In the genomic region with DNA sequence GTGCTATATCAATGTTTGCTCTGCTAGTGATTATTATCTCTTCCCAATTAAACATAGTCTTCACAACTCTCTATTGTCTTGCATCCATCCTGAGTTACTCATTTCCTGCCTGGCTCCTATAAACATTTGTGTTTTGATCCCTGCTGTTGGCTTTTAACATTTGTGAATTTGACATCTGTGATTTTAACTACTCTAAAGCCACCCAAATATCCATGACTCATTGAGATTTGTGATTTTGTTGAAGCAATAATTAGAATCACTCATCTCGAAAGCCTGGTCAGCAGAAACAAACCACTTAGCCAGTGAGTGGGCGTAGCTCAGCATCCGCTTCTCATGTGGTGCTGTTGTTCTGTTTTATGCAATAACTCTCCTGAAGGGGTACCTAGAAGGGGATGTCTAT, we compare ENCODE assay signal across 14 cellular contexts.
A peak's percentile ranks its signal among the peaks of the same experiment; 100 is the strongest.
DNase-seq lines count a peak whose midpoint lies in the region; ATAC-seq and TF ChIP-seq lines count a peak whose summit lies in the region.
"Had no signal": no experiment of that assay in that cellular context is flagged by ENCODE, and none has a peak within 500 bp of the region (broad histone marks: within the 10 kb centered on the region; RNA-seq: fewer than 3 reads in every experiment).

No MANE protein-coding gene starts in this region.

- ATAC-seq in HG02885 (IDR thresholded peaks at IDR 0.05; ENCODE audit: poor library complexity, unreplicated experiment) = peak; percentile 82
- peak; percentile 12; the same call in 1 of the 3 replicates for ATAC-seq in RWPE2 (ENCODE audit: low read depth)
- no peak for ATAC-seq in naive thymus-derived CD4-positive, alpha-beta T cell
- ATAC-seq: HCT116, right cardiac atrium had no signal

- CTCF ChIA-PET in naive thymus-derived CD4-positive, alpha-beta T cell (lab: Charles Lee) = no interaction called here

- DNase-seq in COR-L47 (lab: John Stamatoyannopoulos, UW) (peak; percentile 86), RWPE2 (ENCODE audit: low spot score) (no peak), iPS-NIHi7 (ENCODE audit: extremely low spot score) (peak; percentile 16), cardiac septum (ENCODE audit: low spot score) (no peak), thyroid gland (no peak), WERI-Rb-1 (no peak)
- DNase-seq in naive thymus-derived CD4-positive, alpha-beta T cell = no peak
- DNase-seq: activated CD8-positive, alpha-beta memory T cell treated with anti-CD3 and anti-CD28 coated beads for 24 hours; amygdala; CD8-positive, alpha-beta memory T cell; NCI-H226; right cardiac atrium had no signal

- H3K9me3 Mint-ChIP-seq in naive thymus-derived CD4-positive, alpha-beta T cell = peaks cover 0 to 17% (median 4%) of the 10 kb centered on the region in 11 donors

- H3K9me3 ChIP-seq in RWPE2 (ENCODE audit: severe bottlenecking) (no peaks in the 10 kb centered on the region), thyroid gland (no peaks in the 10 kb centered on the region), WERI-Rb-1 (ENCODE audit: severe bottlenecking) (no peaks in the 10 kb centered on the region)
- H3K9me3 ChIP-seq in naive thymus-derived CD4-positive, alpha-beta T cell (ENCODE audit: control insufficient read depth in 2 of 3, low read length in 3 of 3) = no peaks in the 10 kb centered on the region

- no peak overlapping the region for H3K27ac ChIP-seq in RWPE2 (ENCODE audit: poor library complexity, severe bottlenecking)
- H3K27ac ChIP-seq in thyroid gland = no peak overlapping the region
- H3K27ac ChIP-seq in naive thymus-derived CD4-positive, alpha-beta T cell (ENCODE audit: low read depth, low read length) = no peak overlapping the region
- H3K27ac ChIP-seq in WERI-Rb-1 = no peak overlapping the region

- intact Hi-C loops in cardiac septum (cut with DNase I) (loop anchor here (5.0 kb wide), 1 partner anchor 74 kb away; no protein-coding TSS in a partner anchor), thyroid gland (cut with DNase I) (no loop called here)
- intact Hi-C loops in naive thymus-derived CD4-positive, alpha-beta T cell (cut with micrococcal nuclease) = no loop called here

- H3K27me3 ChIP-seq in RWPE2 (ENCODE audit: insufficient read depth, poor library complexity, severe bottlenecking) (no peaks in the 10 kb centered on the region), thyroid gland (no peaks in the 10 kb centered on the region), WERI-Rb-1 (ENCODE audit: insufficient read depth, low read depth, severe bottlenecking) (no peaks in the 10 kb centered on the region)
- H3K27me3 ChIP-seq in naive thymus-derived CD4-positive, alpha-beta T cell (ENCODE audit: control insufficient read depth in 2 of 2, insufficient read depth in 2 of 2, low read length in 2 of 2) = no peaks in the 10 kb centered on the region

- 45 to 54% methylated on average over 3 of the region's 3 CpGs for WGBS in thyroid gland, 2 donors

- no peaks in the 10 kb centered on the region for H3K4me1 Mint-ChIP-seq in naive thymus-derived CD4-positive, alpha-beta T cell
- H3K4me1 Mint-ChIP-seq: CD8-positive, alpha-beta memory T cell had no signal

- no peak for TF ChIP-seq POLR2A in thyroid gland (IDR thresholded peaks at IDR 0.05)

- no peak overlapping the region for H3K4me3 ChIP-seq in RWPE2 (ENCODE audit: severe bottlenecking)
- no peak overlapping the region for H3K4me3 ChIP-seq in thyroid gland (replicated peaks in 1 of 3)
- no peak overlapping the region for H3K4me3 ChIP-seq in naive thymus-derived CD4-positive, alpha-beta T cell (ENCODE audit: low read length)
- H3K4me3 ChIP-seq in WERI-Rb-1 (ENCODE audit: low read depth, low read length) = no peak overlapping the region

- POLR2A ChIA-PET in naive thymus-derived CD4-positive, alpha-beta T cell (lab: Charles Lee) = no interaction called here

- H3K4me1 ChIP-seq in RWPE2 (ENCODE audit: insufficient read depth, poor library complexity, severe bottlenecking) = peaks cover 4% of the 10 kb centered on the region
- H3K4me1 ChIP-seq in thyroid gland = no peaks in the 10 kb centered on the region
- H3K4me1 ChIP-seq in naive thymus-derived CD4-positive, alpha-beta T cell (ENCODE audit: control insufficient read depth in 2 of 2, insufficient read depth in 2 of 2, low read length in 2 of 2) = no peaks in the 10 kb centered on the region

- H3K4me3 Mint-ChIP-seq in naive thymus-derived CD4-positive, alpha-beta T cell = no peak overlapping the region
- H3K4me3 Mint-ChIP-seq: CD8-positive, alpha-beta memory T cell had no signal

- peaks cover 0 to 11% (median 3%) of the 10 kb centered on the region in 5 donors for H3K36me3 Mint-ChIP-seq in naive thymus-derived CD4-positive, alpha-beta T cell

- H3K27me3 Mint-ChIP-seq in naive thymus-derived CD4-positive, alpha-beta T cell = peaks cover 0 to 6% (median 3%) of the 10 kb centered on the region in 5 donors

- no peaks in the 10 kb centered on the region for H3K36me3 ChIP-seq in RWPE2 (ENCODE audit: low read depth)
- no peaks in the 10 kb centered on the region for H3K36me3 ChIP-seq in thyroid gland
- no peaks in the 10 kb centered on the region for H3K36me3 ChIP-seq in naive thymus-derived CD4-positive, alpha-beta T cell (ENCODE audit: control insufficient read depth in 2 of 3, insufficient read depth in 3 of 3, low read length in 3 of 3)
- no peaks in the 10 kb centered on the region for H3K36me3 ChIP-seq in WERI-Rb-1

- no peak for TF ChIP-seq CTCF in RWPE2 (IDR thresholded peaks at IDR 0.05; ENCODE audit: poor library complexity, severe bottlenecking)
- TF ChIP-seq CTCF in thyroid gland (IDR thresholded peaks at IDR 0.05) = no peak
- no peak for TF ChIP-seq CTCF in WERI-Rb-1 (IDR thresholded peaks at IDR 0.05; ENCODE audit: low read depth, low read length)

- no peak overlapping the region for H3K27ac Mint-ChIP-seq in naive thymus-derived CD4-positive, alpha-beta T cell
- H3K27ac Mint-ChIP-seq: CD8-positive, alpha-beta memory T cell had no signal

Comparison
In these comparisons a context has a peak if more than half of its experiments do, and no peak if none do; other contexts are left out.
1. DNase-seq: peak in COR-L47 (single experiment) and iPS-NIHi7 (single experiment); none in RWPE2 (single experiment), cardiac septum (single experiment), thyroid gland (0 of 2), naive thymus-derived CD4-positive, alpha-beta T cell (0 of 9) and WERI-Rb-1 (single experiment).